Comparison of ENCODE assay signal across 1 cellular context in the genomic region with DNA sequence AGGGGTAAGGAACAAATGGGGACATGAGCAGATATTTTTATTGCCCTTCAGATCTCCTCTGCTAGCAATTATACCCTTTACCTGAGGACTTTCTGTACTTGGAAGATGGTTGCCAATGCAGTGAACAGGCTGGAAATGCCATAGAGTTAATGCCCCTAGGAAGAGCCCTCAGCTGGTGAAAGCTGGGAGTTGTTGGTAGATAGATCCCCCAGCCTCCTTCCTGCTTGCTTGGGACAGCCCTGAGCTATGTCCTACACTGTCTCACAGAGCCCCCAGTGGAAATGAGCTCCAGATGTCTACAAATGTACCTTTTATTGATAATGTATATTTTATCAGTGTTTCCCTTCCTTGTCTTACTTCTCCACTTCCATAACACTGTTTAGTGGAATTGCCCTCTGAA.
TF ChIP-seq lines count a peak whose summit lies in the region.

No MANE protein-coding gene starts in this region.

TF ChIP-seq in GM23338, 12 proteins besides CTCF, POLR2A, EP300 and RAD21 (continued from another document):
- TF ChIP-seq, protein P1, sequence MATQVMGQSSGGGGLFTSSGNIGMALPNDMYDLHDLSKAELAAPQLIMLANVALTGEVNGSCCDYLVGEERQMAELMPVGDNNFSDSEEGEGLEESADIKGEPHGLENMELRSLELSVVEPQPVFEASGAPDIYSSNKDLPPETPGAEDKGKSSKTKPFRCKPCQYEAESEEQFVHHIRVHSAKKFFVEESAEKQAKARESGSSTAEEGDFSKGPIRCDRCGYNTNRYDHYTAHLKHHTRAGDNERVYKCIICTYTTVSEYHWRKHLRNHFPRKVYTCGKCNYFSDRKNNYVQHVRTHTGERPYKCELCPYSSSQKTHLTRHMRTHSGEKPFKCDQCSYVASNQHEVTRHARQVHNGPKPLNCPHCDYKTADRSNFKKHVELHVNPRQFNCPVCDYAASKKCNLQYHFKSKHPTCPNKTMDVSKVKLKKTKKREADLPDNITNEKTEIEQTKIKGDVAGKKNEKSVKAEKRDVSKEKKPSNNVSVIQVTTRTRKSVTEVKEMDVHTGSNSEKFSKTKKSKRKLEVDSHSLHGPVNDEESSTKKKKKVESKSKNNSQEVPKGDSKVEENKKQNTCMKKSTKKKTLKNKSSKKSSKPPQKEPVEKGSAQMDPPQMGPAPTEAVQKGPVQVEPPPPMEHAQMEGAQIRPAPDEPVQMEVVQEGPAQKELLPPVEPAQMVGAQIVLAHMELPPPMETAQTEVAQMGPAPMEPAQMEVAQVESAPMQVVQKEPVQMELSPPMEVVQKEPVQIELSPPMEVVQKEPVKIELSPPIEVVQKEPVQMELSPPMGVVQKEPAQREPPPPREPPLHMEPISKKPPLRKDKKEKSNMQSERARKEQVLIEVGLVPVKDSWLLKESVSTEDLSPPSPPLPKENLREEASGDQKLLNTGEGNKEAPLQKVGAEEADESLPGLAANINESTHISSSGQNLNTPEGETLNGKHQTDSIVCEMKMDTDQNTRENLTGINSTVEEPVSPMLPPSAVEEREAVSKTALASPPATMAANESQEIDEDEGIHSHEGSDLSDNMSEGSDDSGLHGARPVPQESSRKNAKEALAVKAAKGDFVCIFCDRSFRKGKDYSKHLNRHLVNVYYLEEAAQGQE (IDR thresholded peaks at IDR 0.05; ENCODE audit: unreplicated experiment): no peak
- TF ChIP-seq EZH2 (IDR thresholded peaks at IDR 0.05; ENCODE audit: low read depth, unreplicated experiment) (no peak), NANOG (IDR thresholded peaks at IDR 0.05; ENCODE audit: borderline replicate concordance) (no peak)
